In genomic region chr2:216294305-216294704, GRCh38 we compare ENCODE assay signal across 13 cellular contexts.
"Had no signal": no experiment of that assay in that cellular context is flagged by ENCODE, and none has a peak within 500 bp of the region (broad histone marks: within the 10 kb centered on the region; RNA-seq: fewer than 3 reads in every experiment).

No MANE protein-coding gene starts in this region.

- H3K4me3 ChIP-seq: body of pancreas, colonic mucosa, spleen had no signal

- H3K27ac ChIP-seq: body of pancreas, colonic mucosa, spleen had no signal

- H3K27me3 ChIP-seq: body of pancreas, colonic mucosa had no signal

- H3K36me3 ChIP-seq: colonic mucosa, spleen had no signal

- H3K4me1 ChIP-seq: colonic mucosa, spleen had no signal

- H3K9me3 ChIP-seq: body of pancreas, colonic mucosa, spleen had no signal

- ATAC-seq: activated CD8-positive, alpha-beta T cell treated with anti-CD3 and anti-CD28 coated beads for 36 hours; body of pancreas; left lobe of liver had no signal

- DNase-seq: activated CD4-positive, alpha-beta T cell treated with anti-CD3 and anti-CD28 coated beads, Interleukin-2, amount 10 ng/mL, durations not matched to agents 24 days and 14 days; activated CD8-positive, alpha-beta T cell treated with anti-CD3 and anti-CD28 coated beads for 36 hours; activated naive CD4-positive, alpha-beta T cell treated with anti-CD3 and anti-CD28 coated beads for 36 hours; activated T-cell treated with anti-CD3 and anti-CD28 coated beads, Interleukin-2, amount 50 U/mL, for 1 hour; body of pancreas; colonic mucosa; foreskin fibroblast; occipital lobe; posterior cingulate gyrus; retina; spleen; stimulated activated CD4-positive, alpha-beta T cell treated with anti-CD3 and anti-CD28 coated beads, Interleukin-4, amount 100 ng/mL, for 4 hours had no signal
